ENCODE assay signal across 7 cellular contexts in genomic region chr16:59404509-59404908, GRCh38.
"Had no signal": no experiment of that assay in that cellular context is flagged by ENCODE, and none has a peak within 500 bp of the region (broad histone marks: within the 10 kb centered on the region; RNA-seq: fewer than 3 reads in every experiment).

No MANE protein-coding gene starts in this region.

- H3K27ac ChIP-seq: HL-60 had no signal

- H3K36me3 Mint-ChIP-seq: IgD-negative memory B cell had no signal

- H3K27me3 Mint-ChIP-seq: IgD-negative memory B cell had no signal

- ATAC-seq: K562 had no signal

- H3K4me3 Mint-ChIP-seq: IgD-negative memory B cell had no signal

- H3K4me3 ChIP-seq: K562 had no signal

- H3K27ac Mint-ChIP-seq: IgD-negative memory B cell had no signal

- H3K4me1 Mint-ChIP-seq: IgD-negative memory B cell had no signal

- DNase-seq: IMR-90, KBM-7, KG1 had no signal

- FAIRE-seq: HTR-8/SVneo, K562 had no signal
